7 cellular contexts compared by ENCODE assay signal in the genomic region with DNA sequence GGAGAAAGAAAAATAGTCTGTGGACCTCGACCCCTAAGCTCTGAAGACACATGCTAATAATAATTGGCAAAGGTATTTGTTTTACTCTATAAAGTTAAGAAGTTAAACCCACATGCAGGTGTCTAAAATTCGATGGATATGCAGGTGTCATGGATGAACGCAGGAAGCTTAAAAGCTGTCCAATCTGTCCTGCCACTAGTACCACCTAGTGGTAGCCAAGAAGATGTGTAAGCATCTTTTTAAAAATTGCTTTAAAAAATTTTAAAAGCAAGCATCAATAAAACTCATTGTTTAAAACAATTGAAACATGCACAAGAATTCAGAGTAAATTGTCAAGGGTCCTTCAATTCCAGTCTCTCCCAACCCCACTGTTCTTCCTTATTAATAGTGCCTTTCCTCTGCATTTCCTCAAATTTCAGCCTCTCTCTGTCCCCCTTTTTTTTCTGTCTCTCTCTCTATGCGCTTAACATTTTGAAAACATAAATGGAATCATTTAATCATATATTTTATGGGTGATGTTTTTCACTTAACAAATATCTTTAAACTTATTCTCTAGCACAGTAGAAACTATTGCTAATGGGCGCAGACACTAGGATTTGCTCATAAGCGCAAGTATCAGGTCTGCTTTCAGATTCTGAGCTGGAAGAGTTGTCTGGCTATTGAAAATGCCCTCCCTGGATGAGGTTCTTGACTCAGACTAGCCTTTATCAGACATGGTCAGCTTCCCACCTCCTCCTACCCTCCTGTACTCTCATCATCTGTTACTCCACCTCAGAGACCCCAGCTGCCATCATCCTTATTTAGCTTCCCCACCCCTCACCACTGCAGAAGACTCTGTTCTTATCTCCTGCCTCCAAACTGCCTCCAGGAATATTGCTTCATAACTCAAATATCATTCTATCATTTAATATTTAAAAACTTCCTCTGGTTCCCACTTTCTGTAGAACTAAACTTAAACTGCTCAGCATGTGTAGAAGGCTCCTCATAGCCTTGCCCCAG. TPM values are rescaled to one million over a fixed set of nuclear protein-coding genes. Genes with fewer than 3 reads are reported as not detected.
DNase-seq lines count a peak whose midpoint lies in the region; ATAC-seq, FAIRE-seq and TF ChIP-seq lines count a peak whose summit lies in the region.

No MANE protein-coding gene starts in this region.

- H3K27me3 ChIP-seq in K562 (ENCODE audit: control insufficient read depth in 2 of 2, insufficient read depth in 2 of 2, low read length in 2 of 2) (no peaks in the 10 kb centered on the region), left lung (no peaks in the 10 kb centered on the region)

- peak overlapping the region; percentile 15; the same call in 1 of the 2 replicates for H2AFZ ChIP-seq in K562 (ENCODE audit: low read depth, low read length)

- WGBS in K562 (ENCODE audit: insufficient coverage, low coverage, missing lambda C conversion rate): 5% methylated on average over 6 of the region's 6 CpGs

- ATAC-seq in K562 (peak; percentile 75), left lung (peak; percentile 79), HG03460 (IDR thresholded peaks at IDR 0.05; ENCODE audit: unreplicated experiment) (no peak), GM21360 (IDR thresholded peaks at IDR 0.05; ENCODE audit: unreplicated experiment) (no peak)

- H3K4me3 ChIP-seq in K562: no peak overlapping the region
- H3K4me3 ChIP-seq in left lung: no peak overlapping the region

- peaks cover 10 to 25% of the 10 kb centered on the region in 2 experiments; a peak in 4 of 5 replicates for H3K4me1 ChIP-seq in K562 (replicated peaks in 1 of 2; ENCODE audit: control insufficient read depth in 2 of 2, insufficient read depth in 2 of 2, low read length in 2 of 2)
- H3K4me1 ChIP-seq in left lung: peaks cover 0 to 12% of the 10 kb centered on the region in 2 donors

- H3K9ac ChIP-seq in K562 (ENCODE audit: insufficient read depth in 1 of 2, low read depth in 2 of 2, low read length in 2 of 2): no peak overlapping the region

- TF ChIP-seq POLR2A in GM12892 (IDR thresholded peaks at IDR 0.05; ENCODE audit: low read depth, low read length) (no peak), K562 (conservative IDR thresholded peaks at IDR 0.05) (no peak)

- H3K27ac ChIP-seq in K562 (ENCODE audit: extremely low read depth, low read depth, low read length) (no peak overlapping the region), left lung (no peak overlapping the region)

- intact Hi-C loops in K562 (cut with micrococcal nuclease) (loop anchor here (1.0 to 5.0 kb wide), 3 partner anchors 32 to 160 kb away; no protein-coding TSS in a partner anchor), left lung (cut with DNase I) (loop anchor here in 1 of 2 donors (5.0 to 10.0 kb wide), 2 partner anchors 52 to 161 kb away; no protein-coding TSS in a partner anchor)

- H3K9me3 ChIP-seq in K562 (replicated peaks; ENCODE audit: control insufficient read depth, insufficient read depth, low read depth, low read length) (no peaks in the 10 kb centered on the region), left lung (no peaks in the 10 kb centered on the region)

- peak; percentile 62; the same call in 1 of the 2 replicates for TF ChIP-seq EP300 in K562 (IDR thresholded peaks at IDR 0.05; ENCODE audit: low read length)

- peak overlapping the region; percentile 48 for H3K4me2 ChIP-seq in K562 (ENCODE audit: insufficient read depth, low read length)

- H4K20me1 ChIP-seq in K562 (replicated peaks; ENCODE audit: control insufficient read depth, insufficient read depth, low read length): no peaks in the 10 kb centered on the region

- CTCF ChIA-PET in K562 (lab: Yijun Ruan, JAX; ENCODE audit: low intra/inter-chr PET ratio): interaction anchor here (0.7 to 1.5 kb wide), 2 partner anchors 161 to 225 kb away, joined by 3 to 15 read pairs; no protein-coding TSS in a partner anchor

- POLR2A ChIA-PET in K562 (lab: Yijun Ruan, JAX): interaction anchor here (0.6 to 1.5 kb wide), 7 partner anchors 9 to 405 kb away, joined by 3 to 4 read pairs (median 3); no protein-coding TSS in a partner anchor

- in situ Hi-C loops in K562 (cut with MboI): no loop called here

- no peaks in the 10 kb centered on the region for H3K36me3 ChIP-seq in K562 (ENCODE audit: control insufficient read depth, insufficient read depth, low read length)
- H3K36me3 ChIP-seq in left lung: no peaks in the 10 kb centered on the region

- H3K9me1 ChIP-seq in K562 (ENCODE audit: control insufficient read depth, insufficient read depth, low read length): no peaks in the 10 kb centered on the region

- no peaks in the 10 kb centered on the region for H3K79me2 ChIP-seq in K562 (ENCODE audit: control insufficient read depth, insufficient read depth, low read length)

- TF ChIP-seq RAD21 in K562 (CRISPR knock-in tag; conservative IDR thresholded peaks at IDR 0.05 in 1 of 2, IDR thresholded peaks at IDR 0.05 in 1 of 2): peak; percentile 67 to 78

- DNase-seq in COR-L47 (lab: John Stamatoyannopoulos, UW): peak; percentile 36
- DNase-seq in GM12892 (ENCODE audit: insufficient read length): peak; percentile 30
- peak; percentile 15 for DNase-seq in NCI-H2227 treated with DMSO at 0.1 percent for 48 hours (lab: John Stamatoyannopoulos, UW)
- peak; percentile 56 to 89 (median 73) for DNase-seq in K562 (ENCODE audit: extremely low read depth in 1 of 4, low spot score in 3 of 4)
- no peak for DNase-seq in left lung

- peak; percentile 71 to 87 (median 71) for TF ChIP-seq CTCF in K562 (IDR thresholded peaks at IDR 0.05 in 2 of 3, conservative IDR thresholded peaks at IDR 0.05 in 1 of 3; ENCODE audit: insufficient read depth in 2 of 3, low read depth in 1 of 3, low read length in 3 of 3)
- peak; percentile 45 to 71 for TF ChIP-seq CTCF in left lung (IDR thresholded peaks at IDR 0.05)

- FAIRE-seq in GM12892 (lab: Jason Lieb, UNC) (peak; percentile 76), K562 (lab: Jason Lieb, UNC) (peak; percentile 88)

- no TSS peak for BruUV-seq in K562 (replicated peaks; lab: Mats Ljungman, UMichigan)

TF ChIP-seq in K562, 482 proteins besides CTCF, POLR2A, EP300 and RAD21 (continues in another document):
- TF ChIP-seq NBN (IDR thresholded peaks at IDR 0.05; ENCODE audit: low read depth) (no peak), KLF6 (CRISPR knock-in tag; IDR thresholded peaks at IDR 0.05; ENCODE audit: borderline replicate concordance) (no peak), ZNF41 (CRISPR knock-in tag; conservative IDR thresholded peaks at IDR 0.05) (no peak)

RNA-seq across cellular contexts. Expression of a gene that starts 30.8 kb away (rescaled TPM):
- 38.6 TPM for polyA plus RNA-seq in GM12892 (2012; ENCODE audit: missing spikeins)
- total RNA-seq in K562 (2011; cell fraction: chromatin; rRNA removed; ENCODE audit: low replicate concordance): 5.5 and 20.3 TPM in 2 replicates
- 4.0 and 5.4 TPM in 2 replicates for total RNA-seq in K562 (2011; cell fraction: nucleolus; rRNA removed)
- total RNA-seq in K562 (2011; cell fraction: nucleoplasm; rRNA removed): 16.5 and 35.3 TPM in 2 replicates
- total RNA-seq in K562 (2014; rRNA removed): 10.5 and 12.5 TPM in 2 replicates
- 38.1 and 44.4 TPM in 2 replicates for total RNA-seq in K562 (2014; rRNA removed; fragmentation: Illumina TruSeq; extraction: Trizol)
- 29.3 and 30.0 TPM in 2 replicates for total RNA-seq in K562 (2015; rRNA removed; fragmentation: Illumina TruSeq; extraction: Trizol)
- 69.5 and 70.0 TPM in 2 replicates for total RNA-seq in K562 (2021)
- polyA plus RNA-seq in K562 (2011; rRNA removed): 6.9 and 22.2 TPM in 2 replicates
- polyA plus RNA-seq in K562 (2011; cell fraction: cytosol; rRNA removed): 4.3 and 6.2 TPM in 2 replicates
- polyA plus RNA-seq in K562 (2011; cell fraction: nucleus; rRNA removed): 4.3 and 5.0 TPM in 2 replicates
- polyA plus RNA-seq in K562 (2012): 39.5 and 45.7 TPM in 2 replicates
- 44.2 and 48.8 TPM in 2 replicates for polyA plus RNA-seq in K562 (2014; fragmentation: Illumina TruSeq; extraction: Trizol)
- polyA plus RNA-seq in K562 (2014; fragmentation: Nextera tagmentation; extraction: Ambion mirVana): 10 to 100 TPM in 1 of 2 experiments, 1 to 10 TPM in 1; 3.7 to 12.3 TPM
- polyA plus RNA-seq in K562 (2014; rRNA removed): 23.2 and 24.8 TPM in 2 replicates
- 18.4 and 33.2 TPM in 2 replicates for polyA minus RNA-seq in K562 (2011; rRNA and poly(A)+ RNA removed)
- 16.5 and 25.1 TPM in 2 replicates for polyA minus RNA-seq in K562 (2011; cell fraction: cytosol; rRNA and poly(A)+ RNA removed)
- 5.4 and 6.0 TPM in 2 replicates for polyA minus RNA-seq in K562 (2011; cell fraction: nucleus; rRNA and poly(A)+ RNA removed)
- 10 to 100 TPM; 50.2 to 69.0 TPM for total RNA-seq in left lung

RNA-seq across cellular contexts. Expression of a gene that starts 36.6 kb away (rescaled TPM):
- not detected for polyA plus RNA-seq in GM12892 (2012; ENCODE audit: missing spikeins)
- 0.42 and 1.1 TPM in 2 replicates for total RNA-seq in K562 (2011; cell fraction: chromatin; rRNA removed; ENCODE audit: low replicate concordance)
- 0.83 and 1.2 TPM in 2 replicates for total RNA-seq in K562 (2011; cell fraction: nucleolus; rRNA removed)
- 0.51 and 1.5 TPM in 2 replicates for total RNA-seq in K562 (2011; cell fraction: nucleoplasm; rRNA removed)
- total RNA-seq in K562 (2014; rRNA removed) (0.59 and 1.6 TPM in 2 replicates), K562 (2014; rRNA removed; fragmentation: Illumina TruSeq; extraction: Trizol) (1.1 TPM in 2 replicates), K562 (2015; rRNA removed; fragmentation: Illumina TruSeq; extraction: Trizol) (1.3 and 1.8 TPM in 2 replicates), K562 (2021) (1.3 and 1.6 TPM in 2 replicates), left lung (10 to 100 TPM; 16.9 to 20.1 TPM)
- polyA plus RNA-seq in K562 (2011; rRNA removed) (0.30 and 1.9 TPM in 2 replicates), K562 (2014; fragmentation: Illumina TruSeq; extraction: Trizol) (1.0 and 2.1 TPM in 2 replicates), K562 (2014; fragmentation: Nextera tagmentation; extraction: Ambion mirVana) (1 to 10 TPM; 1.3 to 1.6 TPM), K562 (2014; rRNA removed) (1.3 and 1.5 TPM in 2 replicates)
- polyA plus RNA-seq in K562 (2011; cell fraction: cytosol; rRNA removed): 0.22 and 1.1 TPM in 2 replicates
- 0.10 and 1.9 TPM in 2 replicates for polyA plus RNA-seq in K562 (2011; cell fraction: nucleus; rRNA removed)
- polyA plus RNA-seq in K562 (2012): 3.5 and 4.2 TPM in 2 replicates
- polyA minus RNA-seq in K562 (2011; rRNA and poly(A)+ RNA removed): 0.30 and 0.67 TPM in 2 replicates
- 1.8 TPM in 1 of 2 replicates, not detected in the other for polyA minus RNA-seq in K562 (2011; cell fraction: cytosol; rRNA and poly(A)+ RNA removed)
- 0.56 and 1.2 TPM in 2 replicates for polyA minus RNA-seq in K562 (2011; cell fraction: nucleus; rRNA and poly(A)+ RNA removed)

Comparison
In these comparisons a context has a peak if more than half of its experiments do, and no peak if none do; other contexts are left out.
1. DNase-seq: peak in COR-L47 (single experiment), GM12892 (single experiment), NCI-H2227 treated with DMSO at 0.1 percent for 48 hours (single experiment) and K562 (4 of 4); none in left lung (0 of 2).
2. ATAC-seq: peak in K562 (single experiment) and left lung (single experiment); none in HG03460 (single experiment) and GM21360 (single experiment).
3. RNA of a gene that starts 36.6 kb away (total RNA-seq): 16.9 to 20.1 TPM in left lung; 0.42 to 1.8 TPM in K562; every median in the first group is over 4 times any median in the second.